7 cellular contexts compared by ENCODE assay signal in the genomic region with DNA sequence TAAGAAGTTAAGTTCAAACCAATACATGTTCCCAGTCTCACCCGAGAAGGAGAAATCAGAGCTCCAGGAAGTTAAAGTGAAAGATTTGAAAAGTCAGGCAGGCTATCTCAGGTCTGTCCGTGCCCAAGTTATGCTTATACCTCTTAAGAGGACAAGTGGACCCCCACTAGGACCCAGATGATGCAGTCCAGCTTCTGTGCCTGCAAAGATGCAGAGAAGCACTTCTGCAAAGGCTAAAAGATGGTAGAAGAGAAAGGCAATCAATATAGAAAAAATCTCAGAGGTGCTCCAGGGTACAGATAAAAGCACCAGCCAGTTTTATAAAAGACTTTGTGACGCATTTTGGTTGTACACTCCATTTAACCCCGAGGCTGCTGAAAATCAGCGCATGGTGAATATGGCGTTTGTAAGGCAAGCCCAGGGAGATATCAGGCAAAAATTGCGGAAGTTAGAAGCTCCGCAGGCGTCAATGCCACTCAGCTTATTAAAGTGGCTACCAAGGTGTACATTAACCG. TPM values are rescaled to one million over a fixed set of nuclear protein-coding genes. Genes with fewer than 3 reads are reported as not detected.
DNase-seq lines count a peak whose midpoint lies in the region; ATAC-seq and TF ChIP-seq lines count a peak whose summit lies in the region.

No MANE protein-coding gene starts in this region.

- H3K4me1 Mint-ChIP-seq in memory B cell: peaks cover under 1% of the 10 kb centered on the region

- in situ Hi-C loops in GM13976 (cut with MboI; ENCODE audit: low sequenced_read_pairs, unreplicated experiment): loop anchor here (25.0 kb wide), 1 partner anchor 683 kb away; a partner anchor contains a TSS

- ATAC-seq in HG03342 (IDR thresholded peaks at IDR 0.05; ENCODE audit: unreplicated experiment) (peak; percentile 45), memory B cell (ENCODE audit: low read depth) (peak; percentile 89)

- TF ChIP-seq CTCF in GM13976 (IDR thresholded peaks at IDR 0.05; ENCODE audit: borderline replicate concordance, control extremely low read depth, extremely low read depth, insufficient read depth, missing control alignments) (no peak), coronary artery (IDR thresholded peaks at IDR 0.05) (no peak), vagina (IDR thresholded peaks at IDR 0.05) (no peak)

- H3K9me3 ChIP-seq in vagina: no peaks in the 10 kb centered on the region

- TF ChIP-seq POLR2A in vagina (IDR thresholded peaks at IDR 0.05): no peak

- H3K4me1 ChIP-seq in vagina: peaks cover 18% of the 10 kb centered on the region

- H3K36me3 ChIP-seq in vagina: no peaks in the 10 kb centered on the region

- peak; percentile 8 for DNase-seq in GM13976 (ENCODE audit: low spot score)
- no peak for DNase-seq in coronary artery (ENCODE audit: low spot score)
- peak; percentile 27 for DNase-seq in memory B cell (ENCODE audit: low spot score in 2 of 2)
- no peak for DNase-seq in vagina (ENCODE audit: extremely low spot score in 2 of 2)
- DNase-seq in T1000 (lab: John Stamatoyannopoulos, UW): no peak
- no peak for DNase-seq in T-helper 9 cell

- H3K9me3 Mint-ChIP-seq in memory B cell: no peaks in the 10 kb centered on the region

- no peaks in the 10 kb centered on the region for H3K27me3 Mint-ChIP-seq in memory B cell

- no peaks in the 10 kb centered on the region for H3K36me3 Mint-ChIP-seq in memory B cell

- intact Hi-C loops in vagina (cut with DNase I): no loop called here

- peak overlapping the region; percentile 70 for H3K4me3 ChIP-seq in coronary artery
- peak overlapping the region; percentile 46 to 51 for H3K4me3 ChIP-seq in vagina

- H3K27ac Mint-ChIP-seq in memory B cell: no peak overlapping the region

- H3K27ac ChIP-seq in coronary artery: no peak overlapping the region
- no peak overlapping the region for H3K27ac ChIP-seq in vagina

- no peak overlapping the region for H3K4me3 Mint-ChIP-seq in memory B cell

- no peaks in the 10 kb centered on the region for H3K27me3 ChIP-seq in vagina

RNA-seq across cellular contexts. Expression of a gene that starts 9.9 kb away (rescaled TPM):
- not detected for total RNA-seq in vagina

RNA-seq across cellular contexts. Expression of a gene that starts 29.1 kb away (rescaled TPM):
- 3.9 TPM for total RNA-seq in vagina

Comparison
In these comparisons a context has a peak if more than half of its experiments do, and no peak if none do; other contexts are left out.
1. DNase-seq: peak in GM13976 (single experiment) and memory B cell (2 of 2); none in coronary artery (single experiment), vagina (0 of 2), T1000 (single experiment) and T-helper 9 cell (single experiment).